In the genomic region with DNA sequence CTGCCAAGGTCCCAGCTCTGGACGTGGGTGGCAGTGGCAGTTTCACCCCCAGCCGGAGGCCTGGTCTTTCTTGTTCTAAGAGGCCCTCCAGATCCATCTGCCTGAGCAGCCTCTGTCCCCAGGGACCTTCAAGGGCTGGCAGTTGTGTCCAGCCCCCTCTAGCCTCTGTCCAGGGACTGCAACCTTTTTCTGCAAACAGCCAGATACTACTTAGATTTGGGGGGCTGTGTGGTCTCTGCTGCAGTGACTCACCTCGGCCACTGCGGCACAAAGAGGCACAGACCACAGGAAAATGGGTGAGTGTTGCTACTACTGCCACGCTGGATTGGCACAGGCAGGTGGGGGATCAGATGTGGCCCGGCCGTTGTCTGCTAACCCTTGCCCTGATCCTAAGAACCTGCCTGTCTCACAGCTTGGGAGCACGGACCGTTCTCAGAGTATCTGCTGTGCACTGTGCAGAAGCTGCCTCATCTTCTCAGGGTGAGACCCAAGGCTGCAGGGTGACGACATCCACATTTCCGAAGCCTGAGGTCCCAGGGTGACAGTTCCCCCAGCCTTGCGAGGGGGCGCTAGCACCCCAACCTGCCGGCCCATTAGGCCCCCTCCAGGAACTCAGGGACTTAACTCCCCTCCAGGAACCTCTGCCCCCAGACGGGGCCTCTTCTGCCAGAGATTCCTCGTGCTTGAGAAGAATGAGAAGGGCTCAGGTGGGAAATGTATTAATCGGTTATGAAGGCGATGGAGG, we compare ENCODE assay signal across 10 cellular contexts. TPM values are rescaled to one million over a fixed set of nuclear protein-coding genes. Genes with fewer than 3 reads are reported as not detected.
DNase-seq lines count a peak whose midpoint lies in the region; ATAC-seq and TF ChIP-seq lines count a peak whose summit lies in the region.
"Had no signal": no experiment of that assay in that cellular context is flagged by ENCODE, and none has a peak within 500 bp of the region (broad histone marks: within the 10 kb centered on the region; RNA-seq: fewer than 3 reads in every experiment).

No MANE protein-coding gene starts in this region.

- TF ChIP-seq CTCF in HL-60 (IDR thresholded peaks at IDR 0.05; ENCODE audit: insufficient read depth, low read length), result peak; percentile 9
- no peak for TF ChIP-seq CTCF in brain (conservative IDR thresholded peaks at IDR 0.05)
- TF ChIP-seq CTCF in prostate gland (IDR thresholded peaks at IDR 0.05), result no peak

- DNase-seq in HL-60 (ENCODE audit: low read depth in 1 of 2, low spot score in 1 of 2) (no peak), neuronal stem cell (ENCODE audit: low spot score) (no peak), prostate gland (ENCODE audit: low spot score) (no peak)
- DNase-seq: DMS153 had no signal

- no peak overlapping the region for H3K23ac ChIP-seq in neuronal stem cell (ENCODE audit: low read depth, low read length, poor library complexity)

- no peak overlapping the region for H3K4ac ChIP-seq in neuronal stem cell (ENCODE audit: low read length)

- H3K27me3 Mint-ChIP-seq in brain, result no peaks in the 10 kb centered on the region

- H3K9ac ChIP-seq in neuronal stem cell (ENCODE audit: low read depth, low read length, poor library complexity), result peak overlapping the region; percentile 47

- no peak overlapping the region for H4K91ac ChIP-seq in neuronal stem cell (ENCODE audit: low read depth, low read length, poor library complexity)

- peaks cover 2% of the 10 kb centered on the region for H3K79me1 ChIP-seq in neuronal stem cell (ENCODE audit: low read depth, low read length)

- no peak overlapping the region for H2BK5ac ChIP-seq in neuronal stem cell (ENCODE audit: low read length)

- peak overlapping the region; percentile 62 for H2BK120ac ChIP-seq in neuronal stem cell (ENCODE audit: low read depth, low read length)

- no peak overlapping the region for H3K27ac ChIP-seq in HL-60 (replicated peaks)
- no peak overlapping the region for H3K27ac ChIP-seq in neuronal stem cell (replicated peaks; ENCODE audit: low read length)
- no peak overlapping the region for H3K27ac ChIP-seq in prostate gland
- H3K27ac ChIP-seq: VCaP had no signal

- H3K36me3 ChIP-seq in neuronal stem cell (replicated peaks in 1 of 2; ENCODE audit: control insufficient read depth in 2 of 2, insufficient read depth in 2 of 2, low read length in 2 of 2) (peaks cover 2 to 6% of the 10 kb centered on the region in 2 donors), prostate gland (no peaks in the 10 kb centered on the region)

- no peaks in the 10 kb centered on the region for H3K9me3 ChIP-seq in neuronal stem cell (replicated peaks in 1 of 2; ENCODE audit: control insufficient read depth in 2 of 2, insufficient read depth in 1 of 2, low read depth in 1 of 2, low read length in 2 of 2)
- H3K9me3 ChIP-seq in prostate gland, result no peaks in the 10 kb centered on the region

- peaks cover 10 to 13% of the 10 kb centered on the region in 2 donors for H3K4me1 ChIP-seq in neuronal stem cell (ENCODE audit: control insufficient read depth in 2 of 2, insufficient read depth in 1 of 2, low read depth in 1 of 2, low read length in 2 of 2)
- H3K4me1 ChIP-seq in prostate gland (replicated peaks), result no peaks in the 10 kb centered on the region

- no peak overlapping the region for H3K4me2 ChIP-seq in neuronal stem cell (ENCODE audit: insufficient read depth, low read length, poor library complexity, severe bottlenecking)

- no peak overlapping the region for H2BK12ac ChIP-seq in neuronal stem cell (ENCODE audit: low read length)

- H3K4me3 ChIP-seq in HL-60 (replicated peaks; ENCODE audit: insufficient read depth, low read length) (no peak overlapping the region), neuronal stem cell (ENCODE audit: low read length in 2 of 2) (peak overlapping the region in 1 of 2 donors; percentile 13), prostate gland (no peak overlapping the region)
- H3K4me3 ChIP-seq: lung had no signal

- no peak overlapping the region for H2AFZ ChIP-seq in neuronal stem cell (ENCODE audit: low read length)

- no peak overlapping the region for H2BK15ac ChIP-seq in neuronal stem cell (ENCODE audit: low read length)

- H3K4me3 Mint-ChIP-seq in brain, result no peak overlapping the region
- H3K4me3 Mint-ChIP-seq: IgD-negative memory B cell had no signal

- H3K14ac ChIP-seq in neuronal stem cell (ENCODE audit: low read length), result no peak overlapping the region

- peak overlapping the region; percentile 67 for H3K18ac ChIP-seq in neuronal stem cell (ENCODE audit: low read length)

- peaks cover 72% of the 10 kb centered on the region for H3K4me1 Mint-ChIP-seq in brain

- ATAC-seq in GM21360 (IDR thresholded peaks at IDR 0.05; ENCODE audit: unreplicated experiment) (no peak), HG03175 (IDR thresholded peaks at IDR 0.05; ENCODE audit: unreplicated experiment) (no peak)

- no CpG with 5 or more reads among the region's 18 CpGs for WGBS in neuronal stem cell (ENCODE audit: extremely low coverage in 2 of 2, insufficient read length in 2 of 2, insufficient replicate concordance in 1 of 2), 2 donors
- 75% methylated on average over 18 of the region's 18 CpGs for WGBS in prostate gland

- H3K27me3 ChIP-seq in HL-60 (ENCODE audit: insufficient read depth, poor library complexity, severe bottlenecking) (no peaks in the 10 kb centered on the region), neuronal stem cell (ENCODE audit: control insufficient read depth in 3 of 3, insufficient read depth in 3 of 3, low read depth in 1 of 3, low read length in 3 of 3) (no peaks in the 10 kb centered on the region), prostate gland (replicated peaks; ENCODE audit: insufficient read depth) (no peaks in the 10 kb centered on the region)

- H3K27ac Mint-ChIP-seq in brain, result peak overlapping the region in 3 of 5 experiments; percentile 57 to 92 (median 78)
- H3K27ac Mint-ChIP-seq: IgD-negative memory B cell had no signal

- H2AK5ac ChIP-seq in neuronal stem cell (ENCODE audit: low read depth, low read length), result peak overlapping the region; percentile 37

- TF ChIP-seq POLR2A in prostate gland (IDR thresholded peaks at IDR 0.05), result no peak

- no peak overlapping the region for H4K8ac ChIP-seq in neuronal stem cell (ENCODE audit: low read depth, low read length)

- no peaks in the 10 kb centered on the region for H3K9me3 Mint-ChIP-seq in brain
- H3K9me3 Mint-ChIP-seq: IgD-negative memory B cell had no signal

- no peaks in the 10 kb centered on the region for H3K36me3 Mint-ChIP-seq in brain
- H3K36me3 Mint-ChIP-seq: IgD-negative memory B cell had no signal

- intact Hi-C loops in prostate gland (cut with DNase I), result loop anchor here (5.0 kb wide), 1 partner anchor 34 kb away; no protein-coding TSS in a partner anchor

RNA-seq across cellular contexts. Expression of gene MXRA7, which starts 27.6 kb away (rescaled TPM):
- 119 TPM for polyA plus RNA-seq in brain (ENCODE audit: insufficient read depth, low read depth, low replicate concordance)
- polyA plus RNA-seq in neuronal stem cell (2013, experiment 1 of 2), result 91.4 TPM
- 90.3 TPM for polyA plus RNA-seq in neuronal stem cell (2013, experiment 2 of 2)
- total RNA-seq in prostate gland, result 100 to 1,000 TPM in 1 of 2 donors, 10 to 100 TPM in 1; 76.1 to 285 TPM

RNA-seq across cellular contexts. Expression of gene ST6GALNAC1, which starts 39.6 kb away (rescaled TPM):
- polyA plus RNA-seq in brain (ENCODE audit: insufficient read depth, low read depth, low replicate concordance), result 1.5 TPM
- polyA plus RNA-seq in neuronal stem cell (2013, experiment 1 of 2), result not detected
- polyA plus RNA-seq in neuronal stem cell (2013, experiment 2 of 2), result not detected
- 10 to 100 TPM in 1 of 2 donors, 1 to 10 TPM in 1; 8.4 to 27.2 TPM for total RNA-seq in prostate gland

RNA-seq across cellular contexts. Expression of gene JMJD6, which starts 43.2 kb away (rescaled TPM):
- 29.4 TPM for polyA plus RNA-seq in brain (ENCODE audit: insufficient read depth, low read depth, low replicate concordance)
- 9.1 TPM for polyA plus RNA-seq in neuronal stem cell (2013, experiment 1 of 2)
- polyA plus RNA-seq in neuronal stem cell (2013, experiment 2 of 2), result 9.1 TPM
- total RNA-seq in prostate gland, result 10 to 100 TPM; 17.7 to 40.5 TPM

RNA-seq across cellular contexts. Expression of gene METTL23, which starts 43.5 kb away (rescaled TPM):
- 46.2 TPM for polyA plus RNA-seq in brain (ENCODE audit: insufficient read depth, low read depth, low replicate concordance)
- 29.2 TPM for polyA plus RNA-seq in neuronal stem cell (2013, experiment 1 of 2)
- polyA plus RNA-seq in neuronal stem cell (2013, experiment 2 of 2), result 31.8 TPM
- 10 to 100 TPM; 39.5 to 47.9 TPM for total RNA-seq in prostate gland

RNA-seq across cellular contexts. Expression of gene SRSF2, which starts 53.9 kb away (rescaled TPM):
- 112 TPM for polyA plus RNA-seq in brain (ENCODE audit: insufficient read depth, low read depth, low replicate concordance)
- 225 TPM for polyA plus RNA-seq in neuronal stem cell (2013, experiment 1 of 2)
- polyA plus RNA-seq in neuronal stem cell (2013, experiment 2 of 2), result 226 TPM
- 100 to 1,000 TPM; 217 to 316 TPM for total RNA-seq in prostate gland
